1 cellular context compared by ENCODE assay signal in genomic region chr17:31487648-31488263, GRCh38.
A peak's percentile ranks its signal among the peaks of the same experiment; 100 is the strongest.
TF ChIP-seq lines count a peak whose summit lies in the region.

No MANE protein-coding gene starts in this region.

TF ChIP-seq in K562, 482 proteins besides CTCF, POLR2A, EP300 and RAD21 (continued from another document and continues in another):
- TF ChIP-seq TFAP4 (CRISPR knock-in tag; IDR thresholded peaks at IDR 0.05; ENCODE audit: borderline replicate concordance) (peak; percentile 38; the same call in 1 of the 2 replicates), HDAC1 (IDR thresholded peaks at IDR 0.05) (0 out of 4 replicates have a peak, but pooled peaks of 1 of the 2 experiments have one; percentile 54), CREB3 (tag; conservative IDR thresholded peaks at IDR 0.05; ENCODE audit: low read depth) (no peak), ZNF75A (CRISPR knock-in tag; IDR thresholded peaks at IDR 0.05) (no peak), SOX6 (IDR thresholded peaks at IDR 0.05) (peak; percentile 25; the same call in 1 of the 2 replicates), BHLHE40 (IDR thresholded peaks at IDR 0.05; ENCODE audit: low read length) (no peak; the same call in 1 of the 2 replicates), KAT7 (CRISPR knock-in tag; IDR thresholded peaks at IDR 0.05; ENCODE audit: borderline replicate concordance) (no peak), PCBP1 (IDR thresholded peaks at IDR 0.05; ENCODE audit: low read depth, low read length, poor library complexity, severe bottlenecking) (no peak), U2AF2 (optimal IDR thresholded peaks at IDR 0.05; ENCODE audit: low read depth, low read length) (no peak), SFPQ (IDR thresholded peaks at IDR 0.05; ENCODE audit: low read depth, low read length) (no peak), MTA3 (IDR thresholded peaks at IDR 0.05; ENCODE audit: borderline replicate concordance) (peak; percentile 60; the same call in 1 of the 2 replicates), ESRRB (CRISPR knock-in tag; IDR thresholded peaks at IDR 0.05; ENCODE audit: borderline replicate concordance) (no peak), NRF1 (conservative IDR thresholded peaks at IDR 0.05 in 1 of 2, IDR thresholded peaks at IDR 0.05 in 1 of 2) (peak; percentile 69 to 74), RHOXF2B (CRISPR knock-in tag; conservative IDR thresholded peaks at IDR 0.05) (no peak), KDM5B (IDR thresholded peaks at IDR 0.05; ENCODE audit: insufficient replicate concordance, low read depth, low read length) (peak; percentile 69), BRF1 (IDR thresholded peaks at IDR 0.05; ENCODE audit: borderline replicate concordance, extremely low read depth, insufficient read length) (no peak), NFXL1 (CRISPR knock-in tag; IDR thresholded peaks at IDR 0.05) (no peak), ZNF561 (CRISPR knock-in tag; conservative IDR thresholded peaks at IDR 0.05) (no peak), PHF8 (IDR thresholded peaks at IDR 0.05; ENCODE audit: borderline replicate concordance, low read length) (peak; percentile 58; the same call in 1 of the 2 replicates), ARID2 (IDR thresholded peaks at IDR 0.05) (no peak), THAP12 (CRISPR knock-in tag; IDR thresholded peaks at IDR 0.05) (0 out of 2 replicates have a peak, but pooled peaks have one; percentile 8), KLF6 (CRISPR knock-in tag; IDR thresholded peaks at IDR 0.05; ENCODE audit: borderline replicate concordance) (no peak), HMGN3 (IDR thresholded peaks at IDR 0.05; ENCODE audit: borderline replicate concordance, extremely low read depth, insufficient read length, low read depth, low read length) (peak; percentile 68), ZBTB7A (IDR thresholded peaks at IDR 0.05; ENCODE audit: borderline replicate concordance, control insufficient read depth, low read depth, low read length) (peak; percentile 30; the same call in 1 of the 2 replicates), RBFOX2 (IDR thresholded peaks at IDR 0.05; ENCODE audit: low read depth, low read length) (peak; percentile 78), ZBTB1 (CRISPR knock-in tag; IDR thresholded peaks at IDR 0.05; ENCODE audit: borderline replicate concordance, low read depth) (no peak), ZNF785 (CRISPR knock-in tag; IDR thresholded peaks at IDR 0.05) (no peak), MYNN (IDR thresholded peaks at IDR 0.05) (0 out of 2 replicates have a peak, but pooled peaks have one; percentile 25), MYNN (CRISPR knock-in tag; IDR thresholded peaks at IDR 0.05) (no peak), CTBP1 (IDR thresholded peaks at IDR 0.05; ENCODE audit: borderline replicate concordance) (peak; percentile 32), TARDBP (IDR thresholded peaks at IDR 0.05) (no peak), ZNF668 (CRISPR knock-in tag; IDR thresholded peaks at IDR 0.05) (no peak), EGR1 (conservative IDR thresholded peaks at IDR 0.05) (peak; percentile 64), GATAD2B (IDR thresholded peaks at IDR 0.05; ENCODE audit: borderline replicate concordance) (peak; percentile 91; the same call in 1 of the 2 replicates), MTA1 (IDR thresholded peaks at IDR 0.05; ENCODE audit: borderline replicate concordance) (no peak), KLF1 (tag; IDR thresholded peaks at IDR 0.05) (no peak), CXXC5 (CRISPR knock-in tag; IDR thresholded peaks at IDR 0.05) (peak; percentile 71), SAFB (IDR thresholded peaks at IDR 0.05; ENCODE audit: borderline replicate concordance, low read depth, low read length) (peak; percentile 91), ZNF518B (CRISPR knock-in tag; IDR thresholded peaks at IDR 0.05) (no peak), MNT (conservative IDR thresholded peaks at IDR 0.05) (0 out of 4 replicates have a peak, but pooled peaks of 1 of the 2 experiments have one; percentile 43), POLR3G (IDR thresholded peaks at IDR 0.05; ENCODE audit: extremely low read depth, insufficient read length, insufficient replicate concordance) (no peak), ZNF41 (CRISPR knock-in tag; conservative IDR thresholded peaks at IDR 0.05) (no peak), MAFK (IDR thresholded peaks at IDR 0.05; ENCODE audit: low read length) (no peak), CREM (IDR thresholded peaks at IDR 0.05; ENCODE audit: low read depth) (no peak; the same call in 1 of the 2 replicates), RB1 (IDR thresholded peaks at IDR 0.05; ENCODE audit: low read depth) (peak; percentile 44), ZNF184 (CRISPR knock-in tag; IDR thresholded peaks at IDR 0.05) (no peak), MXI1 (IDR thresholded peaks at IDR 0.05; ENCODE audit: low read depth, low read length) (peak; percentile 58; the same call in 1 of the 2 replicates), SUPT5H (IDR thresholded peaks at IDR 0.05) (peak; percentile 82)
